1 cellular context compared by ENCODE assay signal in the genomic region with DNA sequence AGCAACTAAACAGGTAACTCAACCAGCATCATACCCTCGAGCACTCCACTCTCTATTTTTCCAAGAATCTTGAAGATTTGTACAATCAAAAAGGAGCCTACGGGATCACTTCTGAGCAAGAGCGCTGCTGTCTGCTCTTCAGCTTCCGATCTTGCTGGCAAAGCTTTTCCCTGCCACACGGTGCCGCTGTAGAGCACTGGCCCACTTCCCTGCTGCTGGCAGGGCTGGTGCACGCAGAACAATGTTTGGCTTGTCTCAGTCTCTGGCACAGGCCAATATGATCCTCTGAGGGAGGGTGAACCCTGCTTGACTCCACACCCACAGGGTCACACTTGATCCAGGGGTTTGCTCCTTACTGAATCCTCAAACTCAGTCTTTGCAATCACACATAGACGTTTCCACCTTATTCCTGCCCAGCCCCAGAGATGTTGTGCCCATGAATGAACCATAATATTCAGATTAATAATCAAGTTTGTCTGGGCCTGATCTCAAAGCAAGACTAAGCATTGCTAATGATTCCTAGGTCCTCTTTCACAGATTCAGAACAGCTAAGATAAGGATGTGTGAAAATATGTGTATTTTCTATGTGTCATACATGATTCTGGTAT.
TF ChIP-seq lines count a peak whose summit lies in the region.

No MANE protein-coding gene starts in this region.

TF ChIP-seq in HepG2, 621 proteins besides CTCF, POLR2A, EP300 and RAD21 (continued from another document and continues in another):
- TF ChIP-seq, protein P1, sequence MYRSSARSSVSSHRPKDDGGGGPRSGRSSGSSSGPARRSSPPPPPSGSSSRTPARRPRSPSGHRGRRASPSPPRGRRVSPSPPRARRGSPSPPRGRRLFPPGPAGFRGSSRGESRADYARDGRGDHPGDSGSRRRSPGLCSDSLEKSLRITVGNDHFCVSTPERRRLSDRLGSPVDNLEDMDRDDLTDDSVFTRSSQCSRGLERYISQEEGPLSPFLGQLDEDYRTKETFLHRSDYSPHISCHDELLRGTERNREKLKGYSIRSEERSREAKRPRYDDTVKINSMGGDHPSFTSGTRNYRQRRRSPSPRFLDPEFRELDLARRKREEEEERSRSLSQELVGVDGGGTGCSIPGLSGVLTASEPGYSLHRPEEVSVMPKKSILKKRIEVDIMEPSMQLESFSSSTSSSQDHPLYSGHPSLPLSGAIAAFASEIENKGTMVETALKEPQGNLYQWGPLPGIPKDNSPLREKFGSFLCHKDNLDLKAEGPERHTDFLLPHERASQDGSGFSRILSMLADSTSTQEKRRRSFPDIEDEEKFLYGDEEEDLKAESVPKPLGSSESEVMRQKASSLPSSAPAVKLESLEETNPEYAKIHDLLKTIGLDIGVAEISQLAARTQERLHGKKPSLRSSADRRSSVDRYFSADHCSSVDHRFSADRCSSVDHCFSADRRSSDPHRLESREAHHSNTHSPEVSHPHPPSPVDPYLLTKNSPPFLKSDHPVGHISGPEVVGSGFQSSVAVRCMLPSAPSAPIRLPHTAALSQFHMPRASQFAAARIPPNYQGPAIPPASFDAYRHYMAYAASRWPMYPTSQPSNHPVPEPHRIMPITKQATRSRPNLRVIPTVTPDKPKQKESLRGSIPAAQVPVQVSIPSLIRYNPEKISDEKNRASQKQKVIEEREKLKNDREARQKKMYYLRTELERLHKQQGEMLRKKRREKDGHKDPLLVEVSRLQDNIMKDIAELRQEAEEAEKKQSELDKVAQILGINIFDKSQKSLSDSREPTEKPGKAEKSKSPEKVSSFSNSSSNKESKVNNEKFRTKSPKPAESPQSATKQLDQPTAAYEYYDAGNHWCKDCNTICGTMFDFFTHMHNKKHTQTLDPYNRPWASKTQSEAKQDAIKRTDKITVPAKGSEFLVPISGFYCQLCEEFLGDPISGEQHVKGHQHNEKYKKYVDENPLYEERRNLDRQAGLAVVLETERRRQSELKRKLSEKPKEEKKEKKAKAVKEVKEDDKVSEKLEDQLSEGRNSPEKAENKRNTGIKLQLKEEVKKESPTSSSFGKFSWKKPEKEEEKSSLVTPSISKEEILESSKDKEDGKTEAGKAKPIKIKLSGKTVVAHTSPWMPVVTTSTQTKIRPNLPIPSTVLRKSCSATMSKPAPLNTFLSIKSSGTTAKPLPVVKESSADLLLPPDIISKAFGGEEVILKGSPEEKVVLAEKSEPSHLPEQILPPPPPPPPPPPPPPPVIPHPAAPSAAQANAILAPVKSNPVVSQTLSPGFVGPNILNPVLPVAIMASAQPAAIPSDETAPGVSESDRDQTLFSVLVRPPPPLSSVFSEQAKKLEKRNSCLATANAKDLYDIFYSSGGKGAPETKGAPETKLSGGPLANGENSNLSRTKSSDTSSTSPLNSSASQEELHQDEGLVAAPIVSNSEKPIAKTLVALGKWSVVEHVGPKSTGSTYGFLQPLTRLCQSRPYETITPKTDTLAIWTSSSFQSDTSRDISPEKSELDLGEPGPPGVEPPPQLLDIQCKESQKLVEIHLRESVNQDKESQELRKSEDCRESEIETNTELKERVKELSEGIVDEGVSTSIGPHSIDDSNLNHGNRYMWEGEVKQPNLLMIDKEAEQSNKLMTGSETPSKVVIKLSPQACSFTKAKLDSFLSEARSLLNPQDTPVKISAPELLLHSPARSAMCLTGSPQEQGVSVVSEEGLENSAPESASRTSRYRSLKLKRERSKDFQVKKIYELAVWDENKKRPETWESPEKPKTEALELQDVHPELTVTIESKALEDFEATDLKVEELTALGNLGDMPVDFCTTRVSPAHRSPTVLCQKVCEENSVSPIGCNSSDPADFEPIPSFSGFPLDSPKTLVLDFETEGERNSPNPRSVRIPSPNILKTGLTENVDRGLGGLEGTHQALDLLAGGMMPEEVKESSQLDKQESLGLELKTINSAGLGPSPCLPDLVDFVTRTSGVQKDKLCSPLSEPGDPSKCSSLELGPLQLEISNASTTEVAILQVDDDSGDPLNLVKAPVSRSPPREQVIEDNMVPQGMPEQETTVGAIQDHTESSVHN (CRISPR knock-in tag; IDR thresholded peaks at IDR 0.05): no peak
- TF ChIP-seq, protein P2, sequence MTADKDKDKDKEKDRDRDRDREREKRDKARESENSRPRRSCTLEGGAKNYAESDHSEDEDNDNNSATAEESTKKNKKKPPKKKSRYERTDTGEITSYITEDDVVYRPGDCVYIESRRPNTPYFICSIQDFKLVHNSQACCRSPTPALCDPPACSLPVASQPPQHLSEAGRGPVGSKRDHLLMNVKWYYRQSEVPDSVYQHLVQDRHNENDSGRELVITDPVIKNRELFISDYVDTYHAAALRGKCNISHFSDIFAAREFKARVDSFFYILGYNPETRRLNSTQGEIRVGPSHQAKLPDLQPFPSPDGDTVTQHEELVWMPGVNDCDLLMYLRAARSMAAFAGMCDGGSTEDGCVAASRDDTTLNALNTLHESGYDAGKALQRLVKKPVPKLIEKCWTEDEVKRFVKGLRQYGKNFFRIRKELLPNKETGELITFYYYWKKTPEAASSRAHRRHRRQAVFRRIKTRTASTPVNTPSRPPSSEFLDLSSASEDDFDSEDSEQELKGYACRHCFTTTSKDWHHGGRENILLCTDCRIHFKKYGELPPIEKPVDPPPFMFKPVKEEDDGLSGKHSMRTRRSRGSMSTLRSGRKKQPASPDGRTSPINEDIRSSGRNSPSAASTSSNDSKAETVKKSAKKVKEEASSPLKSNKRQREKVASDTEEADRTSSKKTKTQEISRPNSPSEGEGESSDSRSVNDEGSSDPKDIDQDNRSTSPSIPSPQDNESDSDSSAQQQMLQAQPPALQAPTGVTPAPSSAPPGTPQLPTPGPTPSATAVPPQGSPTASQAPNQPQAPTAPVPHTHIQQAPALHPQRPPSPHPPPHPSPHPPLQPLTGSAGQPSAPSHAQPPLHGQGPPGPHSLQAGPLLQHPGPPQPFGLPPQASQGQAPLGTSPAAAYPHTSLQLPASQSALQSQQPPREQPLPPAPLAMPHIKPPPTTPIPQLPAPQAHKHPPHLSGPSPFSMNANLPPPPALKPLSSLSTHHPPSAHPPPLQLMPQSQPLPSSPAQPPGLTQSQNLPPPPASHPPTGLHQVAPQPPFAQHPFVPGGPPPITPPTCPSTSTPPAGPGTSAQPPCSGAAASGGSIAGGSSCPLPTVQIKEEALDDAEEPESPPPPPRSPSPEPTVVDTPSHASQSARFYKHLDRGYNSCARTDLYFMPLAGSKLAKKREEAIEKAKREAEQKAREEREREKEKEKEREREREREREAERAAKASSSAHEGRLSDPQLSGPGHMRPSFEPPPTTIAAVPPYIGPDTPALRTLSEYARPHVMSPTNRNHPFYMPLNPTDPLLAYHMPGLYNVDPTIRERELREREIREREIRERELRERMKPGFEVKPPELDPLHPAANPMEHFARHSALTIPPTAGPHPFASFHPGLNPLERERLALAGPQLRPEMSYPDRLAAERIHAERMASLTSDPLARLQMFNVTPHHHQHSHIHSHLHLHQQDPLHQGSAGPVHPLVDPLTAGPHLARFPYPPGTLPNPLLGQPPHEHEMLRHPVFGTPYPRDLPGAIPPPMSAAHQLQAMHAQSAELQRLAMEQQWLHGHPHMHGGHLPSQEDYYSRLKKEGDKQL (CRISPR knock-in tag; IDR thresholded peaks at IDR 0.05; ENCODE audit: low read depth): no peak
- TF ChIP-seq MYC (CRISPR knock-in tag; IDR thresholded peaks at IDR 0.05; ENCODE audit: borderline replicate concordance) (no peak), ZSCAN29 (CRISPR knock-in tag; conservative IDR thresholded peaks at IDR 0.05) (no peak), NAIF1 (CRISPR knock-in tag; IDR thresholded peaks at IDR 0.05; ENCODE audit: borderline replicate concordance) (no peak), ZNF678 (CRISPR knock-in tag; IDR thresholded peaks at IDR 0.05) (no peak), NCOA2 (CRISPR knock-in tag; IDR thresholded peaks at IDR 0.05) (no peak), ZNF234 (CRISPR knock-in tag; conservative IDR thresholded peaks at IDR 0.05) (no peak), NKX3-1 (CRISPR knock-in tag; IDR thresholded peaks at IDR 0.05) (no peak), BCL6 (CRISPR knock-in tag; IDR thresholded peaks at IDR 0.05) (no peak), TCF7L2 (IDR thresholded peaks at IDR 0.05; ENCODE audit: low read depth, low read length) (no peak), JDP2 (CRISPR knock-in tag; IDR thresholded peaks at IDR 0.05; ENCODE audit: borderline replicate concordance) (no peak), TAF1 (CRISPR knock-in tag; IDR thresholded peaks at IDR 0.05) (no peak), ZNF569 (CRISPR knock-in tag; IDR thresholded peaks at IDR 0.05; ENCODE audit: borderline replicate concordance) (no peak), HOXA5 (CRISPR knock-in tag; IDR thresholded peaks at IDR 0.05) (no peak), ZNF317 (CRISPR knock-in tag; IDR thresholded peaks at IDR 0.05) (no peak), KLF6 (CRISPR knock-in tag; IDR thresholded peaks at IDR 0.05) (no peak), ZNF788 (CRISPR knock-in tag; IDR thresholded peaks at IDR 0.05; ENCODE audit: borderline replicate concordance) (no peak), RXRB (CRISPR knock-in tag; IDR thresholded peaks at IDR 0.05; ENCODE audit: borderline replicate concordance) (no peak), REL (CRISPR knock-in tag; conservative IDR thresholded peaks at IDR 0.05) (no peak), ZNF589 (CRISPR knock-in tag; conservative IDR thresholded peaks at IDR 0.05) (no peak), HCFC1 (IDR thresholded peaks at IDR 0.05; ENCODE audit: low read depth, low read length) (no peak), ZFX (CRISPR knock-in tag; IDR thresholded peaks at IDR 0.05; ENCODE audit: low read depth) (peak; percentile 23; the same call in 1 of the 2 replicates), HES4 (CRISPR knock-in tag; IDR thresholded peaks at IDR 0.05; ENCODE audit: borderline replicate concordance) (no peak), ZNF510 (CRISPR knock-in tag; IDR thresholded peaks at IDR 0.05; ENCODE audit: low read depth) (no peak), ZNF749 (CRISPR knock-in tag; IDR thresholded peaks at IDR 0.05; ENCODE audit: borderline replicate concordance) (no peak), ZNF773 (CRISPR knock-in tag; IDR thresholded peaks at IDR 0.05; ENCODE audit: borderline replicate concordance) (no peak), ZNF430 (CRISPR knock-in tag; IDR thresholded peaks at IDR 0.05) (no peak), ZNF333 (CRISPR knock-in tag; IDR thresholded peaks at IDR 0.05; ENCODE audit: borderline replicate concordance) (no peak), RBM39 (IDR thresholded peaks at IDR 0.05; ENCODE audit: low read depth, low read length, poor library complexity, severe bottlenecking) (no peak)
- TF ChIP-seq, protein P3, sequence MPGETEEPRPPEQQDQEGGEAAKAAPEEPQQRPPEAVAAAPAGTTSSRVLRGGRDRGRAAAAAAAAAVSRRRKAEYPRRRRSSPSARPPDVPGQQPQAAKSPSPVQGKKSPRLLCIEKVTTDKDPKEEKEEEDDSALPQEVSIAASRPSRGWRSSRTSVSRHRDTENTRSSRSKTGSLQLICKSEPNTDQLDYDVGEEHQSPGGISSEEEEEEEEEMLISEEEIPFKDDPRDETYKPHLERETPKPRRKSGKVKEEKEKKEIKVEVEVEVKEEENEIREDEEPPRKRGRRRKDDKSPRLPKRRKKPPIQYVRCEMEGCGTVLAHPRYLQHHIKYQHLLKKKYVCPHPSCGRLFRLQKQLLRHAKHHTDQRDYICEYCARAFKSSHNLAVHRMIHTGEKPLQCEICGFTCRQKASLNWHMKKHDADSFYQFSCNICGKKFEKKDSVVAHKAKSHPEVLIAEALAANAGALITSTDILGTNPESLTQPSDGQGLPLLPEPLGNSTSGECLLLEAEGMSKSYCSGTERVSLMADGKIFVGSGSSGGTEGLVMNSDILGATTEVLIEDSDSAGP (CRISPR knock-in tag; IDR thresholded peaks at IDR 0.05; ENCODE audit: borderline replicate concordance): no peak
- TF ChIP-seq, protein P4, sequence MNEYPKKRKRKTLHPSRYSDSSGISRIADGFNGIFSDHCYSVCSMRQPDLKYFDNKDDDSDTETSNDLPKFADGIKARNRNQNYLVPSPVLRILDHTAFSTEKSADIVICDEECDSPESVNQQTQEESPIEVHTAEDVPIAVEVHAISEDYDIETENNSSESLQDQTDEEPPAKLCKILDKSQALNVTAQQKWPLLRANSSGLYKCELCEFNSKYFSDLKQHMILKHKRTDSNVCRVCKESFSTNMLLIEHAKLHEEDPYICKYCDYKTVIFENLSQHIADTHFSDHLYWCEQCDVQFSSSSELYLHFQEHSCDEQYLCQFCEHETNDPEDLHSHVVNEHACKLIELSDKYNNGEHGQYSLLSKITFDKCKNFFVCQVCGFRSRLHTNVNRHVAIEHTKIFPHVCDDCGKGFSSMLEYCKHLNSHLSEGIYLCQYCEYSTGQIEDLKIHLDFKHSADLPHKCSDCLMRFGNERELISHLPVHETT (CRISPR knock-in tag; conservative IDR thresholded peaks at IDR 0.05): no peak
- TF ChIP-seq, protein P5, sequence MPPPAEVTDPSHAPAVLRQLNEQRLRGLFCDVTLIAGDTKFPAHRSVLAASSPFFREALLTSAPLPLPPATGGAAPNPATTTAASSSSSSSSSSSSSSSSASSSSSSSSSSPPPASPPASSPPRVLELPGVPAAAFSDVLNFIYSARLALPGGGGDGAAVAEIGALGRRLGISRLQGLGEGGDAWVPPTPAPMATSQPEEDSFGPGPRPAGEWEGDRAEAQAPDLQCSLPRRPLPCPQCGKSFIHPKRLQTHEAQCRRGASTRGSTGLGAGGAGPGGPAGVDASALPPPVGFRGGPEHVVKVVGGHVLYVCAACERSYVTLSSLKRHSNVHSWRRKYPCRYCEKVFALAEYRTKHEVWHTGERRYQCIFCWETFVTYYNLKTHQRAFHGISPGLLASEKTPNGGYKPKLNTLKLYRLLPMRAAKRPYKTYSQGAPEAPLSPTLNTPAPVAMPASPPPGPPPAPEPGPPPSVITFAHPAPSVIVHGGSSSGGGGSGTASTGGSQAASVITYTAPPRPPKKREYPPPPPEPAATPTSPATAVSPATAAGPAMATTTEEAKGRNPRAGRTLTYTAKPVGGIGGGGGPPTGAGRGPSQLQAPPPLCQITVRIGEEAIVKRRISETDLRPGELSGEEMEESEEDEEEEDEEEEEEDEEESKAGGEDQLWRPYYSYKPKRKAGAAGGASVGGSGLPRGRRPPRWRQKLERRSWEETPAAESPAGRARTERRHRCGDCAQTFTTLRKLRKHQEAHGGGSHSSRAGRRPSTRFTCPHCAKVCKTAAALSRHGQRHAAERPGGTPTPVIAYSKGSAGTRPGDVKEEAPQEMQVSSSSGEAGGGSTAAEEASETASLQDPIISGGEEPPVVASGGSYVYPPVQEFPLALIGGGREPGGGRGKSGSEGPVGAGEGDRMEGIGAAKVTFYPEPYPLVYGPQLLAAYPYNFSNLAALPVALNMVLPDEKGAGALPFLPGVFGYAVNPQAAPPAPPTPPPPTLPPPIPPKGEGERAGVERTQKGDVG (CRISPR knock-in tag; IDR thresholded peaks at IDR 0.05; ENCODE audit: borderline replicate concordance): no peak
- TF ChIP-seq, protein P6, sequence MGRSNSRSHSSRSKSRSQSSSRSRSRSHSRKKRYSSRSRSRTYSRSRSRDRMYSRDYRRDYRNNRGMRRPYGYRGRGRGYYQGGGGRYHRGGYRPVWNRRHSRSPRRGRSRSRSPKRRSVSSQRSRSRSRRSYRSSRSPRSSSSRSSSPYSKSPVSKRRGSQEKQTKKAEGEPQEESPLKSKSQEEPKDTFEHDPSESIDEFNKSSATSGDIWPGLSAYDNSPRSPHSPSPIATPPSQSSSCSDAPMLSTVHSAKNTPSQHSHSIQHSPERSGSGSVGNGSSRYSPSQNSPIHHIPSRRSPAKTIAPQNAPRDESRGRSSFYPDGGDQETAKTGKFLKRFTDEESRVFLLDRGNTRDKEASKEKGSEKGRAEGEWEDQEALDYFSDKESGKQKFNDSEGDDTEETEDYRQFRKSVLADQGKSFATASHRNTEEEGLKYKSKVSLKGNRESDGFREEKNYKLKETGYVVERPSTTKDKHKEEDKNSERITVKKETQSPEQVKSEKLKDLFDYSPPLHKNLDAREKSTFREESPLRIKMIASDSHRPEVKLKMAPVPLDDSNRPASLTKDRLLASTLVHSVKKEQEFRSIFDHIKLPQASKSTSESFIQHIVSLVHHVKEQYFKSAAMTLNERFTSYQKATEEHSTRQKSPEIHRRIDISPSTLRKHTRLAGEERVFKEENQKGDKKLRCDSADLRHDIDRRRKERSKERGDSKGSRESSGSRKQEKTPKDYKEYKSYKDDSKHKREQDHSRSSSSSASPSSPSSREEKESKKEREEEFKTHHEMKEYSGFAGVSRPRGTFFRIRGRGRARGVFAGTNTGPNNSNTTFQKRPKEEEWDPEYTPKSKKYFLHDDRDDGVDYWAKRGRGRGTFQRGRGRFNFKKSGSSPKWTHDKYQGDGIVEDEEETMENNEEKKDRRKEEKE (IDR thresholded peaks at IDR 0.05): no peak
